ENCODE assay signal across 15 cellular contexts in genomic region chr18:70371085-70371735, GRCh38.
DNase-seq lines count a peak whose midpoint lies in the region; ATAC-seq, FAIRE-seq and TF ChIP-seq lines count a peak whose summit lies in the region.
"Had no signal": no experiment of that assay in that cellular context is flagged by ENCODE, and none has a peak within 500 bp of the region (broad histone marks: within the 10 kb centered on the region; RNA-seq: fewer than 3 reads in every experiment).

No MANE protein-coding gene starts in this region.

- H3K4me2 ChIP-seq in A549 = peak overlapping the region; percentile 73

- ATAC-seq in A549 = no peak
- no peak for ATAC-seq in Panc1
- peak; percentile 41 for ATAC-seq in esophagus mucosa

- FAIRE-seq in A549 (lab: Jason Lieb, UNC) = no peak
- FAIRE-seq: H1 had no signal

- H3K27me3 Mint-ChIP-seq in CD14-positive monocyte (ENCODE audit: low read depth in 3 of 3) (peaks cover 1 to 5% (median 2%) of the 10 kb centered on the region in 3 donors), endodermal cell (ENCODE audit: insufficient read depth) (peaks cover 3% of the 10 kb centered on the region)

- DNase-seq in A549 (ENCODE audit: low read depth in 1 of 2, low spot score in 1 of 2) = no peak
- DNase-seq in ELF-1 (ENCODE audit: low read depth, low spot score) = peak; percentile 44
- DNase-seq in Panc1 (ENCODE audit: low read depth, low spot score) = no peak
- no peak for DNase-seq in CD14-positive monocyte (ENCODE audit: low spot score)
- DNase-seq in amniotic stem cell (lab: John Stamatoyannopoulos, UW) = no peak
- DNase-seq in SW 1271 (lab: John Stamatoyannopoulos, UW) = no peak
- no peak for DNase-seq in endodermal cell
- DNase-seq: CD4-positive, CD25-positive, alpha-beta regulatory T cell; NCI-H1092 treated with DMSO at 0.1 percent for 48 hours; NCI-H1694 treated with DMSO at 0.1 percent for 48 hours; NCI-H2171; NCI-H510A had no signal

- TF ChIP-seq CTCF in A549 (IDR thresholded peaks at IDR 0.05) = no peak
- no peak for TF ChIP-seq CTCF in Panc1 (IDR thresholded peaks at IDR 0.05)
- no peak for TF ChIP-seq CTCF in CD14-positive monocyte (IDR thresholded peaks at IDR 0.05)
- TF ChIP-seq CTCF in endodermal cell (conservative IDR thresholded peaks at IDR 0.05) = no peak

- H3K9ac ChIP-seq in endodermal cell (ENCODE audit: extremely low read depth, low read length, poor library complexity, severe bottlenecking) = no peak overlapping the region

- peaks cover 2 to 4% (median 2%) of the 10 kb centered on the region in 7 donors for H3K9me3 Mint-ChIP-seq in CD14-positive monocyte
- H3K9me3 Mint-ChIP-seq in endodermal cell = peaks cover 1% of the 10 kb centered on the region

- H3K4me3 Mint-ChIP-seq in CD14-positive monocyte = no peak overlapping the region
- H3K4me3 Mint-ChIP-seq in endodermal cell = no peak overlapping the region

- H3K27me3 ChIP-seq in Panc1 (ENCODE audit: control insufficient read depth, insufficient read depth, low read length) (no peaks in the 10 kb centered on the region), endodermal cell (ENCODE audit: control insufficient read depth, insufficient read depth, low read length, poor library complexity, severe bottlenecking) (no peaks in the 10 kb centered on the region)
- H3K27me3 ChIP-seq: SJSA1 had no signal

- no peaks in the 10 kb centered on the region for H3K36me3 Mint-ChIP-seq in CD14-positive monocyte
- no peaks in the 10 kb centered on the region for H3K36me3 Mint-ChIP-seq in endodermal cell (ENCODE audit: low read depth)
- H3K36me3 Mint-ChIP-seq: CD4-positive, CD25-positive, alpha-beta regulatory T cell had no signal

- CTCF ChIA-PET in A549 (lab: Yijun Ruan, JAX) (interaction anchor here (0.6 to 4.0 kb wide), 4 partner anchors 15 to 176 kb away, joined by 3 to 21 read pairs (median 6); no protein-coding TSS in a partner anchor), Panc1 (lab: Charles Lee) (no interaction called here)

- H3K4me1 ChIP-seq in A549 (peaks cover 68% of the 10 kb centered on the region), Panc1 (ENCODE audit: control insufficient read depth, insufficient read depth, low read length) (peaks cover 30% of the 10 kb centered on the region), endodermal cell (ENCODE audit: control insufficient read depth, insufficient read depth, low read length) (peaks cover 8% of the 10 kb centered on the region)

- no peak overlapping the region for H3K27ac Mint-ChIP-seq in CD14-positive monocyte
- H3K27ac Mint-ChIP-seq in endodermal cell = no peak overlapping the region
- H3K27ac Mint-ChIP-seq: CD4-positive, CD25-positive, alpha-beta regulatory T cell had no signal

- no TSS peak for BruUV-seq in Panc1 (replicated peaks; lab: Mats Ljungman, UMichigan)

- intact Hi-C loops in Panc1 (cut with micrococcal nuclease; ENCODE audit: unreplicated experiment) (loop anchor here (10.0 kb wide), 1 partner anchor 76 kb away; no protein-coding TSS in a partner anchor), CD14-positive monocyte (cut with micrococcal nuclease) (no loop called here)

- H3K4me3 ChIP-seq in A549 (no peak overlapping the region), Panc1 (ENCODE audit: low read depth in 2 of 2, low read length in 2 of 2) (no peak overlapping the region), endodermal cell (ENCODE audit: low read length) (no peak overlapping the region)
- H3K4me3 ChIP-seq: SJSA1 had no signal

- H3K4me1 Mint-ChIP-seq in CD14-positive monocyte (no peaks in the 10 kb centered on the region), endodermal cell (peaks cover 35% of the 10 kb centered on the region)
- H3K4me1 Mint-ChIP-seq: CD4-positive, CD25-positive, alpha-beta regulatory T cell had no signal

- POLR2A ChIA-PET in A549 (lab: Yijun Ruan, JAX) (interaction anchor here (3.0 kb wide), 1 partner anchor 14 kb away, joined by 32 read pairs; no protein-coding TSS in a partner anchor), Panc1 (lab: Charles Lee) (no interaction called here)

- in situ Hi-C loops in Panc1 (cut with HindIII; ENCODE audit: low pct_unique_long_range_greater_than_20kb, low sequenced_read_pairs) = no loop called here

- no peak for TF ChIP-seq RAD21 in A549 (conservative IDR thresholded peaks at IDR 0.05 in 1 of 2, IDR thresholded peaks at IDR 0.05 in 1 of 2)

- TF ChIP-seq EP300 in A549 (IDR thresholded peaks at IDR 0.05) = no peak

- WGBS in A549 (ENCODE audit: missing lambda C conversion rate) = 83% methylated on average over 7 of the region's 7 CpGs
- WGBS in endodermal cell (ENCODE audit: insufficient coverage in 1 of 2, insufficient read length in 1 of 2), 2 experiments = 91 to 92% methylated on average over 5 to 7 of the region's 7 CpGs

- H3K36me3 ChIP-seq in Panc1 (ENCODE audit: control insufficient read depth, insufficient read depth, low read length) (no peaks in the 10 kb centered on the region), endodermal cell (ENCODE audit: control insufficient read depth, insufficient read depth, low read length) (no peaks in the 10 kb centered on the region)
- H3K36me3 ChIP-seq: SJSA1 had no signal

- H3K9me3 ChIP-seq in A549 (peaks cover 28% of the 10 kb centered on the region), Panc1 (ENCODE audit: control insufficient read depth, insufficient read depth, low read depth, low read length) (no peaks in the 10 kb centered on the region), endodermal cell (ENCODE audit: control insufficient read depth, low read length) (peaks cover 6% of the 10 kb centered on the region)
- H3K9me3 ChIP-seq: SJSA1 had no signal

- peak overlapping the region; percentile 97 for H3K27ac ChIP-seq in A549
- peak overlapping the region; percentile 95 for H3K27ac ChIP-seq in Panc1 (ENCODE audit: low read length)
- no peak overlapping the region for H3K27ac ChIP-seq in endodermal cell (ENCODE audit: low read depth, low read length)
- H3K27ac ChIP-seq: SJSA1 had no signal

- no peak for TF ChIP-seq POLR2A in A549 (IDR thresholded peaks at IDR 0.05; ENCODE audit: low read length)

TF ChIP-seq in A549, 52 proteins besides CTCF, POLR2A, EP300 and RAD21:
- no peak for TF ChIP-seq EHMT2 (IDR thresholded peaks at IDR 0.05; ENCODE audit: low read depth)
- no peak for TF ChIP-seq FOSL2 (IDR thresholded peaks at IDR 0.05)
- TF ChIP-seq FOSL2 (CRISPR knock-in tag; IDR thresholded peaks at IDR 0.05) = peak; percentile 61
